ENCODE assay signal across 14 cellular contexts in the genomic region with DNA sequence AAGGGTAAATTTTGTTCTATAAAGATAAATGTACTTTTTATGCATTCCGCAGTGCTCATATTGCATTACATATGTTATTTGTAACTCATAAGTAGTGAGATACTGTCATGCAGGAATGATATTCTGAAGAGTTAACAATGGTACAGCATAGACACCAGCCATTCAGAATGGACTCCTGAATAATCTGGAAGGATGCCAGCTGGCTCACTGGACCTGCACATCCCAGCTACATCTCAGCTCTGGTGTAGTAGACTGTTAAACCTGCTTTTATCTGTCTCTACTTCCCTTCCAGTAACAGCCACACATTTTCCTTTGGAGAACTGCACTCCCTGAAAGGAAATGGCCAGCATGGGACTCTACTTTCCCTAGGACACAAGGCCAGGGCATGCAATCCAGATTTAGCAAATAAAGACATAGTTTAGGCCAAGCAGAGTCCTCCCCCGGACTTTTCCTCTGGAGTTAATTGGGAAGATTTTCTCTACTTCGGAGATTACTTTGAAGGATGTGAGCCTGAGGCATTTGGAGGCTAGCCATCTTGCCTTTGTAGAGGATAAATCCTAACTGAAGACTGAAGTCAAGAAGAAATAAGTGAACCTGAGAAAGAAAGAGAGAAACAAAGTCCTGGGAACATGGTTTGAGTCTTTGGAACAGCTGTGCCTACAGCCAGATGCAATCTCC.
DNase-seq lines count a peak whose midpoint lies in the region; ATAC-seq and TF ChIP-seq lines count a peak whose summit lies in the region.
"Had no signal": no experiment of that assay in that cellular context is flagged by ENCODE, and none has a peak within 500 bp of the region (broad histone marks: within the 10 kb centered on the region; RNA-seq: fewer than 3 reads in every experiment).

No MANE protein-coding gene starts in this region.

- H2AFZ ChIP-seq in smooth muscle cell (ENCODE audit: low read depth): no peak overlapping the region

- H3K27ac ChIP-seq in heart right ventricle (no peak overlapping the region), uterus (peak overlapping the region; percentile 57), smooth muscle cell (ENCODE audit: low read depth) (no peak overlapping the region), esophagus squamous epithelium (no peak overlapping the region)
- H3K27ac ChIP-seq: C4-2B, tibial artery had no signal

- intact Hi-C loops in heart right ventricle (cut with DNase I): loop anchor here in 1 of 10 donors (10.0 kb wide), 1 partner anchor 379 kb away; no protein-coding TSS in a partner anchor
- intact Hi-C loops in Right ventricle myocardium superior (cut with DNase I): no loop called here
- intact Hi-C loops in uterus (cut with DNase I; ENCODE audit: low total_unique reads): no loop called here
- intact Hi-C loops in esophagus squamous epithelium (cut with DNase I): no loop called here

- in situ Hi-C loops in SK-MEL-5 (cut with HindIII; ENCODE audit: low pct_unique_long_range_greater_than_20kb, low sequenced_read_pairs): no loop called here

- no peak overlapping the region for H3K9ac ChIP-seq in smooth muscle cell (ENCODE audit: low read depth)

- WGBS in heart right ventricle, 2 donors: 61% methylated on average over 3 of the region's 3 CpGs
- 71% methylated on average over 3 of the region's 3 CpGs for WGBS in smooth muscle cell (ENCODE audit: low lambda C conversion rate)
- 35 to 57% methylated on average over 3 of the region's 3 CpGs for WGBS in esophagus squamous epithelium, 2 donors

- H3K9me3 ChIP-seq in heart right ventricle (no peaks in the 10 kb centered on the region), uterus (no peaks in the 10 kb centered on the region), smooth muscle cell (replicated peaks; ENCODE audit: low read depth) (no peaks in the 10 kb centered on the region), esophagus squamous epithelium (no peaks in the 10 kb centered on the region)
- H3K9me3 ChIP-seq: tibial artery had no signal

- H3K4me3 ChIP-seq in heart right ventricle: no peak overlapping the region
- no peak overlapping the region for H3K4me3 ChIP-seq in uterus
- no peak overlapping the region for H3K4me3 ChIP-seq in smooth muscle cell
- no peak overlapping the region for H3K4me3 ChIP-seq in esophagus squamous epithelium
- H3K4me3 ChIP-seq: tibial artery had no signal

- H3F3A ChIP-seq in smooth muscle cell (ENCODE audit: low read depth): no peaks in the 10 kb centered on the region

- no peak overlapping the region for H3K4me2 ChIP-seq in smooth muscle cell

- TF ChIP-seq CTCF in heart right ventricle (IDR thresholded peaks at IDR 0.05) (no peak), uterus (IDR thresholded peaks at IDR 0.05) (no peak), smooth muscle cell (IDR thresholded peaks at IDR 0.05; ENCODE audit: borderline replicate concordance, insufficient read depth, poor library complexity, severe bottlenecking) (no peak), esophagus squamous epithelium (IDR thresholded peaks at IDR 0.05) (no peak)

- H3K79me2 ChIP-seq in smooth muscle cell (ENCODE audit: low read depth): no peaks in the 10 kb centered on the region

- no peaks in the 10 kb centered on the region for H4K20me1 ChIP-seq in smooth muscle cell (ENCODE audit: low read depth)

- H3K36me3 ChIP-seq in heart right ventricle: no peaks in the 10 kb centered on the region
- H3K36me3 ChIP-seq in uterus: no peaks in the 10 kb centered on the region
- no peaks in the 10 kb centered on the region for H3K36me3 ChIP-seq in smooth muscle cell (ENCODE audit: low read depth)
- H3K36me3 ChIP-seq in esophagus squamous epithelium: no peaks in the 10 kb centered on the region
- H3K36me3 ChIP-seq: tibial artery had no signal

- peak in 1 of 2 donors; percentile 48 for DNase-seq in heart right ventricle
- DNase-seq in Right ventricle myocardium superior: no peak
- peak; percentile 16 for DNase-seq in SK-MEL-5 (ENCODE audit: low read depth, low spot score)
- DNase-seq in globus pallidus (ENCODE audit: low spot score): peak; percentile 65
- DNase-seq in uterus: peak; percentile 27 to 36
- DNase-seq in smooth muscle cell (lab: John Stamatoyannopoulos, UW; ENCODE audit: unreplicated experiment): no peak
- DNase-seq in esophagus squamous epithelium (lab: John Stamatoyannopoulos, UW): no peak
- no peak for DNase-seq in occipital lobe (lab: John Stamatoyannopoulos, UW)
- DNase-seq: activated CD4-positive, alpha-beta T cell treated with anti-CD3 and anti-CD28 coated beads, Interleukin-2, amount 10 ng/mL, durations not matched to agents 24 days and 14 days; central memory CD4-positive, alpha-beta T cell; NCI-H774; tibial artery had no signal

- ATAC-seq in heart right ventricle (peak; percentile 17 to 81 (median 59)), Right ventricle myocardium superior (ENCODE audit: poor library complexity) (no peak)
- ATAC-seq: activated T-helper 17 cell treated with anti-CD3 and anti-CD28 coated beads, Interleukin-2, amount 50 U/mL, for 72 hours had no signal

- H3K27me3 ChIP-seq in heart right ventricle (no peaks in the 10 kb centered on the region), uterus (no peaks in the 10 kb centered on the region), smooth muscle cell (ENCODE audit: low read depth) (no peaks in the 10 kb centered on the region), esophagus squamous epithelium (no peaks in the 10 kb centered on the region)
- H3K27me3 ChIP-seq: tibial artery had no signal

- TF ChIP-seq POLR2A in uterus (IDR thresholded peaks at IDR 0.05) (no peak), esophagus squamous epithelium (IDR thresholded peaks at IDR 0.05) (no peak)

- H3K4me1 ChIP-seq in heart right ventricle: peaks cover 0 to 25% (median 15%) of the 10 kb centered on the region in 9 donors
- H3K4me1 ChIP-seq in uterus: no peaks in the 10 kb centered on the region
- H3K4me1 ChIP-seq in smooth muscle cell (ENCODE audit: low read depth): no peaks in the 10 kb centered on the region
- H3K4me1 ChIP-seq in esophagus squamous epithelium: peaks cover 8 to 42% (median 9%) of the 10 kb centered on the region in 3 donors

Comparison
In these comparisons a context has a peak if more than half of its experiments do, and no peak if none do; other contexts are left out.
1. DNase-seq: peak in SK-MEL-5 (single experiment), globus pallidus (single experiment) and uterus (2 of 2); none in Right ventricle myocardium superior (single experiment), smooth muscle cell (single experiment), esophagus squamous epithelium (single experiment) and occipital lobe (single experiment).
2. H3K27ac ChIP-seq: peak in uterus (2 of 2); none in heart right ventricle (0 of 10), smooth muscle cell (single experiment) and esophagus squamous epithelium (0 of 4).